9 cellular contexts compared by ENCODE assay signal in genomic region chr12:54306925-54307731, GRCh38. TPM values are rescaled to one million over a fixed set of nuclear protein-coding genes. Genes with fewer than 3 reads are reported as not detected.
DNase-seq lines count a peak whose midpoint lies in the region; TF ChIP-seq lines count a peak whose summit lies in the region.
"Had no signal": no experiment of that assay in that cellular context is flagged by ENCODE, and none has a peak within 500 bp of the region (broad histone marks: within the 10 kb centered on the region; RNA-seq: fewer than 3 reads in every experiment).

No MANE protein-coding gene starts in this region.

- TF ChIP-seq CTCF in lower leg skin (IDR thresholded peaks at IDR 0.05): no peak
- no peak for TF ChIP-seq CTCF in testis (IDR thresholded peaks at IDR 0.05)

- H3K9me3 ChIP-seq in testis: no peaks in the 10 kb centered on the region

- TF ChIP-seq POLR2A in lower leg skin (IDR thresholded peaks at IDR 0.05) (no peak), testis (IDR thresholded peaks at IDR 0.05) (no peak)

- H3K36me3 ChIP-seq in testis (ENCODE audit: low read depth, missing control alignments): no peaks in the 10 kb centered on the region

- no peaks in the 10 kb centered on the region for H3K27me3 ChIP-seq in testis

- H3K4me3 ChIP-seq in lower leg skin (ENCODE audit: low read depth, poor library complexity, severe bottlenecking) (no peak overlapping the region), testis (no peak overlapping the region)

- H3K4me1 ChIP-seq in testis: no peaks in the 10 kb centered on the region

- DNase-seq in DMS153 (lab: John Stamatoyannopoulos, UW) (peak; percentile 87), NCI-H187 treated with DMSO at 0.1 percent for 48 hours (lab: John Stamatoyannopoulos, UW) (peak; percentile 35), lower leg skin (ENCODE audit: low spot score in 2 of 2) (peak; percentile 79 to 94), testis (no peak), midbrain (lab: John Stamatoyannopoulos, UW) (no peak), AG08395 (ENCODE audit: low spot score) (no peak), NCI-H2107 treated with DMSO at 0.1 percent for 48 hours (lab: John Stamatoyannopoulos, UW; ENCODE audit: unreplicated experiment) (no peak)

- intact Hi-C loops in lower leg skin (cut with DNase I; ENCODE audit: low total_unique reads) (no loop called here), testis (cut with DNase I; ENCODE audit: low total_unique reads) (no loop called here)

- WGBS in adipose tissue, 3 donors: 30 to 68% (median 42%) methylated on average over 8 of the region's 8 CpGs
- WGBS in lower leg skin, 2 donors: 48 to 53% methylated on average over 8 of the region's 8 CpGs
- 67 to 73% methylated on average over 8 of the region's 8 CpGs for WGBS in testis, 2 donors

- H3K27ac ChIP-seq in adipose tissue (ENCODE audit: low read depth, low read length) (peak overlapping the region; percentile 45), testis (no peak overlapping the region)

RNA-seq across cellular contexts. Expression of gene NFE2, which starts 6.3 kb away (rescaled TPM):
- 10 to 100 TPM in 1 of 3 donors, 1 to 10 TPM in 1, under 1 TPM in 1; 0.28 to 10.6 (median 5.3) TPM for polyA plus RNA-seq in adipose tissue
- 10 to 100 TPM in 2 of 4 donors, 1 to 10 TPM in 2; 2.5 to 18.6 (median 8.1) TPM for total RNA-seq in lower leg skin
- 1 to 10 TPM in 1 of 2 donors, under 1 TPM in 1; 0.94 to 1.9 TPM for total RNA-seq in testis
- polyA plus RNA-seq in testis (ENCODE audit: insufficient read depth, low read depth, low replicate concordance): 2.6 TPM
- total RNA-seq: pulmonary artery endothelial cell had no signal

RNA-seq across cellular contexts. Expression of gene COPZ1, which starts 17.8 kb away (rescaled TPM):
- polyA plus RNA-seq in adipose tissue (100 to 1,000 TPM in 2 of 3 donors, 10 to 100 TPM in 1; 77.5 to 102 (median 100) TPM), testis (ENCODE audit: insufficient read depth, low read depth, low replicate concordance) (123 TPM)
- total RNA-seq in lower leg skin (10 to 100 TPM; 55.6 to 86.5 (median 69.4) TPM), testis (10 to 100 TPM; 45.9 to 63.9 TPM)

RNA-seq across cellular contexts. Expression of gene HNRNPA1, which starts 26.6 kb away (rescaled TPM):
- polyA plus RNA-seq in adipose tissue (1,000 to 10,000 TPM in 2 of 3 donors, 100 to 1,000 TPM in 1; 617 to 1,512 (median 1,057) TPM), testis (ENCODE audit: insufficient read depth, low read depth, low replicate concordance) (534 TPM)
- total RNA-seq in lower leg skin (100 to 1,000 TPM; 246 to 840 (median 399) TPM), testis (100 to 1,000 TPM; 250 to 293 TPM)

RNA-seq across cellular contexts. Expression of gene CBX5, which starts 27.2 kb away (rescaled TPM):
- polyA plus RNA-seq in adipose tissue (10 to 100 TPM in 1 of 3 donors, 1 to 10 TPM in 2; 5.6 to 12.4 (median 5.8) TPM), testis (ENCODE audit: insufficient read depth, low read depth, low replicate concordance) (66.4 TPM)
- total RNA-seq in lower leg skin (10 to 100 TPM; 13.2 to 26.4 (median 20.4) TPM), testis (10 to 100 TPM; 52.7 to 63.9 TPM)

RNA-seq across cellular contexts. Expression of gene GPR84, which starts 57.2 kb away (rescaled TPM):
- polyA plus RNA-seq in adipose tissue: 1 to 10 TPM in 2 of 3 donors, under 1 TPM in 1; 0.24 to 3.5 (median 1.0) TPM
- total RNA-seq in lower leg skin: under 1 TPM in 1 of 4 donors, not detected in 3; 0.42 TPM
- under 1 TPM in 1 of 2 donors, not detected in 1; 0.43 TPM for total RNA-seq in testis
- polyA plus RNA-seq in testis (ENCODE audit: insufficient read depth, low read depth, low replicate concordance): 0.58 TPM
- total RNA-seq: pulmonary artery endothelial cell had no signal

Comparison
In these comparisons a context has a peak if more than half of its experiments do, and no peak if none do; other contexts are left out.
1. DNase-seq: peak in DMS153 (single experiment), NCI-H187 treated with DMSO at 0.1 percent for 48 hours (single experiment) and lower leg skin (2 of 2); none in testis (single experiment), midbrain (single experiment), AG08395 (single experiment) and NCI-H2107 treated with DMSO at 0.1 percent for 48 hours (single experiment).